Comparison of ENCODE assay signal across 33 cellular contexts in genomic region chr12:98235301-98235700, GRCh38.
"Had no signal": no experiment of that assay in that cellular context is flagged by ENCODE, and none has a peak within 500 bp of the region (broad histone marks: within the 10 kb centered on the region; RNA-seq: fewer than 3 reads in every experiment).

No MANE protein-coding gene starts in this region.

- H3K36me3 ChIP-seq: adrenal gland, ascending aorta, brain microvascular endothelial cell, breast epithelium, cardiac muscle cell had no signal

- DNase-seq: activated effector memory CD4-positive, alpha-beta T cell treated with anti-CD3 and anti-CD28 coated beads, Interleukin-2, amount 50 U/mL, for 16 hours; activated effector memory CD4-positive, alpha-beta T cell treated with Interleukin-2 at 50 U/mL for 16 hours; activated gamma-delta T cell; activated gamma-delta T cell treated with Interleukin-2 at 50 U/mL for 16 hours; activated naive CD4-positive, alpha-beta T cell; activated naive CD4-positive, alpha-beta T cell treated with anti-CD3 and anti-CD28 coated beads for 36 hours; activated naive CD4-positive, alpha-beta T cell treated with anti-CD3 and anti-CD28 coated beads, Interleukin-2, amount 10 ng/mL, durations not matched to agents 7 days and 5 days; activated naive CD4-positive, alpha-beta T cell treated with anti-CD3 and anti-CD28 coated beads, Interleukin-2, amount 50 U/mL, for 16 hours; activated naive CD4-positive, alpha-beta T cell treated with Interleukin-2 at 50 U/mL for 16 hours; activated naive CD8-positive, alpha-beta T cell treated with anti-CD3 and anti-CD28 coated beads for 36 hours; activated naive CD8-positive, alpha-beta T cell treated with anti-CD3 and anti-CD28 coated beads, Interleukin-2, amount 10 ng/mL, durations not matched to agents 7 days and 5 days; activated naive CD8-positive, alpha-beta T cell treated with anti-CD3 and anti-CD28 coated beads, Interleukin-2, amount 50 U/mL, for 24 hours; activated T-cell treated with anti-CD3 and anti-CD28 coated beads, Interleukin-2, amount 50 U/mL, for 24 hours; activated T-cell treated with anti-CD3 and anti-CD28 coated beads, Interleukin-2, amount 50 U/mL, for 4 hours; activated T-cell treated with anti-CD3 and anti-CD28 coated beads, Interleukin-2, amount 50 U/mL, for 48 hours; activated T-cell treated with anti-CD3 and anti-CD28 coated beads, Interleukin-2, amount 50 U/mL, for 72 hours; adrenal gland; amniotic stem cell; amygdala; anterior cingulate cortex; aorta; body of pancreas; brain microvascular endothelial cell; caudate nucleus; central memory CD4-positive, alpha-beta T cell; cerebellar nuclear complex had no signal

- H3K9me3 ChIP-seq: adrenal gland, ascending aorta, body of pancreas, breast epithelium had no signal

- H3K4me3 ChIP-seq: adrenal gland, ascending aorta, body of pancreas, breast epithelium, cardiac muscle cell had no signal

- H3K27me3 ChIP-seq: adrenal gland, ascending aorta, body of pancreas, brain microvascular endothelial cell, breast epithelium, cardiac muscle cell had no signal

- H3K4me1 ChIP-seq: adrenal gland, ascending aorta, breast epithelium had no signal

- FAIRE-seq: astrocyte, bronchial epithelial cell had no signal

- ATAC-seq: activated naive CD4-positive, alpha-beta T cell treated with anti-CD3 and anti-CD28 coated beads, Interleukin-2, amount 50 U/mL, for 72 hours; activated naive CD8-positive, alpha-beta T cell treated with anti-CD3 and anti-CD28 coated beads, Interleukin-2, amount 50 U/mL, for 24 hours; activated T-cell treated with anti-CD3 and anti-CD28 coated beads, Interleukin-2, amount 50 U/mL, for 4 hours; activated T-cell treated with anti-CD3 and anti-CD28 coated beads, Interleukin-2, amount 50 U/mL, for 72 hours; activated T-helper 17 cell treated with anti-CD3 and anti-CD28 coated beads, Interleukin-2, amount 50 U/mL, for 72 hours; body of pancreas had no signal

- H3K27ac ChIP-seq: adrenal gland, ascending aorta, body of pancreas, brain microvascular endothelial cell, breast epithelium, cardiac muscle cell had no signal
